ENCODE assay signal across 8 cellular contexts in the genomic region with DNA sequence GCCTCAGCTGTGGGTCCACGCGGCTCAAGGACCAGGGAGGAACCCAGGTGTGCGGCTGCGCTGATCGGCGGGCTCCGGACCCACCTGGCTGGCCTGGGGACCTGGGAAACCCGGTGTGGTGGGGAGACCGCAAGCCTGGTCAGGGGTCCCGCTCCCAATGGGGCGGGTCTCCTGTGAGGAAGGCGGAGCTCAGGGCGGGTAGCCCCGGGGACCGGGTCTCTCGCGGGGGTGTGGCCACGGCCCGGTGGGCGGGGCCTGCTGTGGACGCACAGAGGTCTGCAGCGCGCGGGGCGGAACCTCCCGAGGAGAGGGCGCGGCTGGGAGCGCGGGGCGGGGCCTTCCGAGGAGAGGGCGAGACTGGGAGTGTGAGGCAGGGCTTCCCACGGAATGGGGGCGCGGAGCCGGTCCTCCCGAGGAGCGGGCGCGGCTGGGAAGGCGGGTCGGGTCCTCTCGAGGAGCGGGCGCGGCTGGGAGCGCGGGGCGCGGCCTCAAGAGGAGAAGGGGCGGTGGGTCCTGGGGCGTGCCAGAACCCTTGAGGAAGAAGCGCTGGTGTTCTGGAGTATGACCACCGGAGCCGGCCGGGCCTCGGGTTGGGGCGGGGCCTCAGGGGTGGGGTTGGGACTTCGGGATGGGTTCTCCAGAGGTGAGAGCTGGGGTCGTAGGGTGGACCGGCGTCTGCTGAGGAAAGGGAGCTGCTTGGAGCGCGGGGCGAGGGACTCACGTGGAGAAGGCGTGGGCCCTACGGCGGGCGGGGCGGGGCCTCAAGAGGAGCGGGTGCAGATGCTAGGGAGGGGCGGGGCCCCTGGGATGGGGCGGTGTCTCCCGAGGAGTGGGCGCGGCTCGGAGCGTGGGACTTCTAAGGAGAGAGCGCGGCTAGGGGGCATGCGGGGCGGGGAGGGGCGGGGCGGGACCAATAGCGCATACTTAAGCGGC.
DNase-seq lines count a peak whose midpoint lies in the region; ATAC-seq and TF ChIP-seq lines count a peak whose summit lies in the region.

No MANE protein-coding gene starts in this region.

- H3K27ac Mint-ChIP-seq in nephron: no peak overlapping the region
- peak overlapping the region; percentile 42 for H3K27ac Mint-ChIP-seq in stimulated activated naive B cell treated with anti-CD40 and anti-IgM and Interleukin-4, amounts not matched to agents 10 μg/mL and 1 μg/mL and 100 μg/mL, for 72 hours

- DNase-seq in NCI-H2081 (lab: John Stamatoyannopoulos, UW) (peak; percentile 32 to 34), NCI-H2081 treated with DMSO at 0.1 percent for 48 hours (lab: John Stamatoyannopoulos, UW) (no peak), HuH-7 (ENCODE audit: low spot score) (peak; percentile 82), RKO (ENCODE audit: low spot score) (peak; percentile 83), activated T-helper 1 cell treated with Interleukin-2 at 50 U/mL for 16 hours (ENCODE audit: low read depth) (peak; percentile 86), fibroblast of mammary gland (ENCODE audit: low read depth) (peak; percentile 64)
- DNase-seq in stimulated activated naive B cell treated with anti-CD40 and anti-IgM and Interleukin-4, amounts not matched to agents 10 μg/mL and 1 μg/mL and 100 μg/mL, for 72 hours: peak; percentile 82

- peak overlapping the region; percentile 36 for H3K4me3 ChIP-seq in fibroblast of mammary gland (ENCODE audit: control insufficient read depth, low read depth, low read length)

- no peaks in the 10 kb centered on the region for H3K36me3 Mint-ChIP-seq in nephron (ENCODE audit: low read depth)
- H3K36me3 Mint-ChIP-seq in stimulated activated naive B cell treated with anti-CD40 and anti-IgM and Interleukin-4, amounts not matched to agents 10 μg/mL and 1 μg/mL and 100 μg/mL, for 72 hours: no peaks in the 10 kb centered on the region

- peaks cover 64% of the 10 kb centered on the region for H3K27me3 Mint-ChIP-seq in nephron (ENCODE audit: low read depth)
- peaks cover 6 to 14% of the 10 kb centered on the region in 2 donors for H3K27me3 Mint-ChIP-seq in stimulated activated naive B cell treated with anti-CD40 and anti-IgM and Interleukin-4, amounts not matched to agents 10 μg/mL and 1 μg/mL and 100 μg/mL, for 72 hours

- peak overlapping the region; percentile 75 to 79 (median 79) for H3K4me3 Mint-ChIP-seq in nephron
- peak overlapping the region; percentile 86 to 92 for H3K4me3 Mint-ChIP-seq in stimulated activated naive B cell treated with anti-CD40 and anti-IgM and Interleukin-4, amounts not matched to agents 10 μg/mL and 1 μg/mL and 100 μg/mL, for 72 hours

- TF ChIP-seq CTCF in fibroblast of mammary gland (conservative IDR thresholded peaks at IDR 0.05; ENCODE audit: control insufficient read depth, insufficient read depth, low read depth, low read length): no peak
- no peak for TF ChIP-seq CTCF in nephron (IDR thresholded peaks at IDR 0.05; ENCODE audit: unreplicated experiment in 3 of 3)

- no peaks in the 10 kb centered on the region for H3K4me1 Mint-ChIP-seq in nephron
- peaks cover 8 to 10% of the 10 kb centered on the region in 2 donors for H3K4me1 Mint-ChIP-seq in stimulated activated naive B cell treated with anti-CD40 and anti-IgM and Interleukin-4, amounts not matched to agents 10 μg/mL and 1 μg/mL and 100 μg/mL, for 72 hours

- ATAC-seq in stimulated activated naive B cell treated with anti-CD40 and anti-IgM and Interleukin-4, amounts not matched to agents 10 μg/mL and 1 μg/mL and 100 μg/mL, for 72 hours (replicated peaks): peak; percentile 87 to 90

- H3K9me3 Mint-ChIP-seq in nephron: no peaks in the 10 kb centered on the region
- H3K9me3 Mint-ChIP-seq in stimulated activated naive B cell treated with anti-CD40 and anti-IgM and Interleukin-4, amounts not matched to agents 10 μg/mL and 1 μg/mL and 100 μg/mL, for 72 hours: no peaks in the 10 kb centered on the region
